1 cellular context compared by ENCODE assay signal in genomic region chr13:44435142-44435982, GRCh38.
A peak's percentile ranks its signal among the peaks of the same experiment; 100 is the strongest.
TF ChIP-seq lines count a peak whose summit lies in the region.

No MANE protein-coding gene starts in this region.

TF ChIP-seq in H1, 55 proteins besides CTCF, POLR2A, EP300 and RAD21 (continued from another document):
- TF ChIP-seq CHD7 (IDR thresholded peaks at IDR 0.05; ENCODE audit: insufficient replicate concordance, low read length) (no peak), KDM5A (IDR thresholded peaks at IDR 0.05; ENCODE audit: low read length) (no peak), ASH2L (IDR thresholded peaks at IDR 0.05; ENCODE audit: low read length) (no peak), HDAC6 (IDR thresholded peaks at IDR 0.05; ENCODE audit: low read depth, low read length) (no peak), JUN (IDR thresholded peaks at IDR 0.05; ENCODE audit: low read depth, low read length) (no peak; the same call in 1 of the 2 replicates), SP1 (IDR thresholded peaks at IDR 0.05; ENCODE audit: low read depth, low read length) (0 out of 2 replicates have a peak, but pooled peaks have one; percentile 48), TAF7 (optimal IDR thresholded peaks at IDR 0.05; ENCODE audit: borderline replicate concordance, low read depth, low read length) (peak; percentile 78), CHD2 (IDR thresholded peaks at IDR 0.05; ENCODE audit: low read length) (peak; percentile 86), TAF1 (IDR thresholded peaks at IDR 0.05; ENCODE audit: low read depth, low read length) (peak; percentile 87), SIN3A (conservative IDR thresholded peaks at IDR 0.05 in 1 of 2, IDR thresholded peaks at IDR 0.05 in 1 of 2; ENCODE audit: low read depth in 1 of 2, low read length in 2 of 2) (peak in 1 of 2 experiments; percentile 60; a peak in 1 of 4 replicates), TCF12 (IDR thresholded peaks at IDR 0.05; ENCODE audit: low read depth, low read length) (0 out of 2 replicates have a peak, but pooled peaks have one; percentile 11), JUND (IDR thresholded peaks at IDR 0.05; ENCODE audit: low read length) (peak; percentile 28; the same call in 1 of the 2 replicates), KDM4A (IDR thresholded peaks at IDR 0.05; ENCODE audit: low read depth, low read length, severe bottlenecking) (no peak), PHF8 (conservative IDR thresholded peaks at IDR 0.05; ENCODE audit: low read depth, low read length) (peak; percentile 67), SP2 (IDR thresholded peaks at IDR 0.05; ENCODE audit: low read length) (no peak), POLR2AphosphoS5 (IDR thresholded peaks at IDR 0.05; ENCODE audit: low read depth, low read length) (peak; percentile 93), CREB1 (IDR thresholded peaks at IDR 0.05) (peak; percentile 85), NRF1 (IDR thresholded peaks at IDR 0.05; ENCODE audit: low read depth, low read length) (no peak), E2F6 (IDR thresholded peaks at IDR 0.05) (no peak), BRCA1 (IDR thresholded peaks at IDR 0.05; ENCODE audit: low read depth, low read length) (peak; percentile 53), TEAD4 (IDR thresholded peaks at IDR 0.05; ENCODE audit: low read depth, low read length) (no peak), FOSL1 (IDR thresholded peaks at IDR 0.05; ENCODE audit: insufficient read depth, low read depth, low read length) (no peak), SRF (IDR thresholded peaks at IDR 0.05; ENCODE audit: low read depth, low read length) (no peak), SIRT6 (IDR thresholded peaks at IDR 0.05; ENCODE audit: low read length) (no peak), NANOG (IDR thresholded peaks at IDR 0.05; ENCODE audit: insufficient read depth, low read depth, low read length, poor library complexity, severe bottlenecking) (no peak), ATF2 (IDR thresholded peaks at IDR 0.05; ENCODE audit: low read length) (peak; percentile 97), TBP (IDR thresholded peaks at IDR 0.05; ENCODE audit: low read depth, low read length) (peak; percentile 87), SP4 (IDR thresholded peaks at IDR 0.05; ENCODE audit: low read length) (0 out of 2 replicates have a peak, but pooled peaks have one; percentile 60)
TF ChIP-seq in H1: peak in this region for 16.
